ENCODE assay signal across 8 cellular contexts in genomic region chr19:17282488-17283256, GRCh38. TPM values are rescaled to one million over a fixed set of nuclear protein-coding genes. Genes with fewer than 3 reads are reported as not detected.
DNase-seq lines count a peak whose midpoint lies in the region; ATAC-seq and TF ChIP-seq lines count a peak whose summit lies in the region.

No MANE protein-coding gene starts in this region.

- no peak overlapping the region for H3K27ac ChIP-seq in lower lobe of right lung

- no peaks in the 10 kb centered on the region for H3K9me3 Mint-ChIP-seq in dendritic cell treated with granulocyte-macrophage colony-stimulating factor and Interleukin-4, amounts not matched to agents 40 ng/mL and 50 ng/mL, for 4 days

- no peaks in the 10 kb centered on the region for H3K9me3 ChIP-seq in lower lobe of right lung

- H3K36me3 Mint-ChIP-seq in dendritic cell treated with granulocyte-macrophage colony-stimulating factor and Interleukin-4, amounts not matched to agents 40 ng/mL and 50 ng/mL, for 4 days (ENCODE audit: low read depth), result peaks cover 27% of the 10 kb centered on the region

- peaks cover 17% of the 10 kb centered on the region for H3K36me3 ChIP-seq in lower lobe of right lung

- TF ChIP-seq CTCF in GM12873 (IDR thresholded peaks at IDR 0.05; ENCODE audit: insufficient read depth, low read depth, low read length, missing control alignments), result peak; percentile 94
- peak; percentile 96 for TF ChIP-seq CTCF in lower lobe of right lung (IDR thresholded peaks at IDR 0.05)

- peaks cover 6% of the 10 kb centered on the region for H3K27me3 Mint-ChIP-seq in dendritic cell treated with granulocyte-macrophage colony-stimulating factor and Interleukin-4, amounts not matched to agents 40 ng/mL and 50 ng/mL, for 4 days

- intact Hi-C loops in dendritic cell treated with granulocyte-macrophage colony-stimulating factor and Interleukin-4, amounts not matched to agents 40 ng/mL and 50 ng/mL, for 4 days (cut with micrococcal nuclease), result loop anchor here (1.0 to 5.0 kb wide), 3 partner anchors 22 to 215 kb away; no protein-coding TSS in a partner anchor
- intact Hi-C loops in lower lobe of right lung (cut with DNase I), result loop anchor here (10.0 kb wide), 1 partner anchor 208 kb away; the partner anchor contains the start of genes HAUS8 and MYO9B

- peaks cover 20% of the 10 kb centered on the region for H3K27me3 ChIP-seq in lower lobe of right lung (ENCODE audit: low read depth)

- ATAC-seq in HG03108 (IDR thresholded peaks at IDR 0.05; ENCODE audit: unreplicated experiment), result peak; percentile 62
- peak; percentile 96 to 97 for ATAC-seq in lower lobe of right lung

- H3K4me3 ChIP-seq in lower lobe of right lung, result peak overlapping the region; percentile 49

- H3K4me1 ChIP-seq in lower lobe of right lung, result peaks cover 20% of the 10 kb centered on the region

- peak overlapping the region; percentile 75 for H3K4me3 Mint-ChIP-seq in dendritic cell treated with granulocyte-macrophage colony-stimulating factor and Interleukin-4, amounts not matched to agents 40 ng/mL and 50 ng/mL, for 4 days

- DNase-seq in NCI-H510A treated with DMSO at 0.1 percent for 48 hours (lab: John Stamatoyannopoulos, UW), result peak; percentile 87
- DNase-seq in activated CD4-positive, alpha-beta T cell treated with anti-CD3 and anti-CD28 coated beads for 48 hours, result peak; percentile 88
- peak; percentile 90 for DNase-seq in lower lobe of right lung
- peak; percentile 81 to 82 for DNase-seq in stimulated activated CD4-positive, alpha-beta T cell treated with anti-CD3 and anti-CD28 coated beads, Interleukin-4, amount 100 ng/mL, for 48 hours (ENCODE audit: low read depth in 2 of 2)
- no peak for DNase-seq in amniotic stem cell (lab: John Stamatoyannopoulos, UW)

- H3K4me1 Mint-ChIP-seq in dendritic cell treated with granulocyte-macrophage colony-stimulating factor and Interleukin-4, amounts not matched to agents 40 ng/mL and 50 ng/mL, for 4 days (ENCODE audit: low read depth), result peaks cover 21% of the 10 kb centered on the region

- H3K27ac Mint-ChIP-seq in dendritic cell treated with granulocyte-macrophage colony-stimulating factor and Interleukin-4, amounts not matched to agents 40 ng/mL and 50 ng/mL, for 4 days, result peak overlapping the region; percentile 68

RNA-seq across cellular contexts. Expression of gene ANKLE1, which starts 1.0 kb away (rescaled TPM):
- 0.92 TPM for total RNA-seq in lower lobe of right lung

RNA-seq across cellular contexts. Expression of gene BABAM1, which starts 15.4 kb away (rescaled TPM):
- 58.4 TPM for total RNA-seq in lower lobe of right lung

RNA-seq across cellular contexts. Expression of gene USHBP1, which starts 18.1 kb away (rescaled TPM):
- total RNA-seq in lower lobe of right lung, result 8.2 TPM

RNA-seq across cellular contexts. Expression of gene ABHD8, which starts 20.6 kb away (rescaled TPM):
- 19.5 TPM for total RNA-seq in lower lobe of right lung

RNA-seq across cellular contexts. Expression of gene MRPL34, which starts 23.0 kb away (rescaled TPM):
- 68.3 TPM for total RNA-seq in lower lobe of right lung
